In genomic region chr9:88971131-88971960, GRCh38 we compare ENCODE assay signal across 29 cellular contexts. TPM values are rescaled to one million over a fixed set of nuclear protein-coding genes. Genes with fewer than 3 reads are reported as not detected.
"Had no signal": no experiment of that assay in that cellular context is flagged by ENCODE, and none has a peak within 500 bp of the region (broad histone marks: within the 10 kb centered on the region; RNA-seq: fewer than 3 reads in every experiment).

No MANE protein-coding gene starts in this region.

- H3K4me3 Mint-ChIP-seq: activated CD8-positive, alpha-beta T cell treated with anti-CD3 and anti-CD28 coated beads, Interleukin-2, amount 10 ng/mL, durations not matched to agents 7 days and 5 days; activated naive CD8-positive, alpha-beta T cell treated with anti-CD3 and anti-CD28 coated beads for 36 hours; dendritic cell treated with granulocyte-macrophage colony-stimulating factor and Interleukin-4, amounts not matched to agents 40 ng/mL and 50 ng/mL, for 4 days; naive B cell; stimulated activated memory B cell treated with anti-CD40 and anti-IgM and Interleukin-4, amounts not matched to agents 10 μg/mL and 1 μg/mL and 100 μg/mL, for 72 hours; T-cell; T-helper 2 cell treated with Interferon-gamma antibody and Interleukin-4, amounts not matched to agents 5 μg/mL and 100 μg/mL, for 36 hours had no signal

- H3K27ac ChIP-seq: left lung, neutrophil, pancreas, stomach, suprapubic skin, transverse colon, vagina, WERI-Rb-1 had no signal

- ATAC-seq: esophagus mucosa; left lung; pancreas; sciatic nerve; stimulated activated memory B cell treated with anti-CD40 and anti-IgM and Interleukin-4, amounts not matched to agents 10 μg/mL and 1 μg/mL and 100 μg/mL, for 72 hours; T-cell had no signal

- H3K4me1 Mint-ChIP-seq: naive B cell; stimulated activated memory B cell treated with anti-CD40 and anti-IgM and Interleukin-4, amounts not matched to agents 10 μg/mL and 1 μg/mL and 100 μg/mL, for 72 hours; T-cell had no signal

- H3K4me3 ChIP-seq: left lung, lung, pancreas, stomach, suprapubic skin, transverse colon, vagina had no signal

- H3K27me3 Mint-ChIP-seq: activated naive CD8-positive, alpha-beta T cell treated with anti-CD3 and anti-CD28 coated beads for 36 hours had no signal

- H3K36me3 ChIP-seq: left lung, neutrophil, pancreas, stomach, suprapubic skin, transverse colon, vagina, WERI-Rb-1 had no signal

- H3K27me3 ChIP-seq: left lung, neutrophil, pancreas, stomach, suprapubic skin, transverse colon, vagina had no signal

- H3K36me3 Mint-ChIP-seq: activated naive CD8-positive, alpha-beta T cell treated with anti-CD3 and anti-CD28 coated beads for 36 hours; naive B cell; stimulated activated memory B cell treated with anti-CD40 and anti-IgM and Interleukin-4, amounts not matched to agents 10 μg/mL and 1 μg/mL and 100 μg/mL, for 72 hours; T-cell had no signal

- DNase-seq: activated CD4-positive, alpha-beta T cell treated with anti-CD3 and anti-CD28 coated beads for 1 hour; activated CD4-positive, alpha-beta T cell treated with anti-CD3 and anti-CD28 coated beads, Interleukin-2, amount 50 U/mL, for 1 hour; activated CD8-positive, alpha-beta T cell treated with anti-CD3 and anti-CD28 coated beads, Interleukin-2, amount 10 ng/mL, durations not matched to agents 7 days and 5 days; activated naive CD4-positive, alpha-beta T cell treated with Interleukin-2 at 50 U/mL for 16 hours; activated naive CD8-positive, alpha-beta T cell treated with anti-CD3 and anti-CD28 coated beads for 36 hours; activated T-cell treated with anti-CD3 and anti-CD28 coated beads, Interleukin-2, amount 50 U/mL, for 48 hours; effector memory CD4-positive, alpha-beta T cell; foreskin melanocyte; hippocampal formation; kidney glomerular epithelial cell; left lung; naive B cell; pancreas; small intestine; stimulated activated CD4-positive, alpha-beta T cell treated with anti-CD3 and anti-CD28 coated beads, Interleukin-15, amount 100 ng/mL, for 24 hours; stomach; T-cell; transverse colon; WERI-Rb-1 had no signal

- H3K27ac Mint-ChIP-seq: activated CD8-positive, alpha-beta T cell treated with anti-CD3 and anti-CD28 coated beads, Interleukin-2, amount 10 ng/mL, durations not matched to agents 7 days and 5 days; activated naive CD8-positive, alpha-beta T cell treated with anti-CD3 and anti-CD28 coated beads for 36 hours; dendritic cell treated with granulocyte-macrophage colony-stimulating factor and Interleukin-4, amounts not matched to agents 40 ng/mL and 50 ng/mL, for 4 days; stimulated activated memory B cell treated with anti-CD40 and anti-IgM and Interleukin-4, amounts not matched to agents 10 μg/mL and 1 μg/mL and 100 μg/mL, for 72 hours; T-cell; T-helper 2 cell treated with Interferon-gamma antibody and Interleukin-4, amounts not matched to agents 5 μg/mL and 100 μg/mL, for 36 hours had no signal

- FAIRE-seq: endothelial cell of umbilical vein, pancreas, small intestine had no signal

- H3K4me1 ChIP-seq: left lung, stomach, suprapubic skin, transverse colon, vagina had no signal

- H3K9me3 ChIP-seq: left lung, neutrophil, pancreas, suprapubic skin, transverse colon, vagina had no signal

- H3K9me3 Mint-ChIP-seq: activated naive CD8-positive, alpha-beta T cell treated with anti-CD3 and anti-CD28 coated beads for 36 hours; dendritic cell treated with granulocyte-macrophage colony-stimulating factor and Interleukin-4, amounts not matched to agents 40 ng/mL and 50 ng/mL, for 4 days; stimulated activated memory B cell treated with anti-CD40 and anti-IgM and Interleukin-4, amounts not matched to agents 10 μg/mL and 1 μg/mL and 100 μg/mL, for 72 hours; T-cell; T-helper 2 cell treated with Interferon-gamma antibody and Interleukin-4, amounts not matched to agents 5 μg/mL and 100 μg/mL, for 36 hours had no signal

RNA-seq across cellular contexts. Expression of gene S1PR3, which starts 19.9 kb away (rescaled TPM):
- total RNA-seq: activated CD8-positive, alpha-beta T cell treated with anti-CD3 and anti-CD28 coated beads, Interleukin-2, amount 10 ng/mL, durations not matched to agents 7 days and 5 days had no signal
